In the genomic region with DNA sequence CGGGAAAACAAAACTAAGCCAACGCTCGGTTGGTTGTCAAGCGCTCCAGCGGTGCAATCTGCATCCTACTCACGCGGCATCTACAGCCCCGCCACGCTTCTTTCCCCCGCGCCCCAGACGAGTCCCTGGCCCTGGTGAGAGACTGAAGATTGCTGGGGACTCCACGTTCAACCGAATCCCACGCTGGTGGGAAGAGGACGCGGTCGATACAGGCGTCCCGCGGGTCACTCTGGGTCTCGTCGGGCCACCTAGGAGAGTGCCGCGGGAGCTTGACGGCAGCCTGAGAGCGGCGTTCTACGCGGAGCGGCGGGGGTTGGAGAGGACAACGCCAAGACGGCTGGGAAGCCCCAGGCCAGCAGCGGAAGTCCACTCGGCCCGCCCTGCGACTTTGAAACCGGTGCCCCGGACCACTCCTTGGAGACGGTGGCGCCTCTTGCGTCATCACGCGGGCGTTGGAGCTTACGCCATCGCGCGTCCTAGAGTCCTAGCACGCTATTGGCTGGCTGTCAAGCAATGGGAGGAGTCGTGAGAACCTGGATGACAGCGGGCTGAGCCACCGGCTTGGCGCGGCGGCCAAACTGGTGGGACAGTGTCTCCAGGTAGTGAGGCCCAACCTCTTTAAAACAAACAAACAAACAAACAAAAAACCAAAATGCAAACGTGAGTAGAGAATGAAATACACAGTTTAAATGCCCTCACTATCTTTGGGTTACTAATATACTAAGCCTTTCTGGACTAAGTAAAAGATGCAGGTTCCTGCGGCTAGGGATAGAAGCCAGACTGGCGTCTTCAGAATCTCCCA, we compare ENCODE assay signal across 1 cellular context.
TF ChIP-seq lines count a peak whose summit lies in the region.

A gene (minus strand): TSS at position 367 of the 802 bp plus-strand sequence. CDS start 436 bp downstream, outside the sequence.

TF ChIP-seq in HepG2, 621 proteins besides CTCF, POLR2A, EP300 and RAD21 (continued from another document and continues in another):
- TF ChIP-seq, protein P1, sequence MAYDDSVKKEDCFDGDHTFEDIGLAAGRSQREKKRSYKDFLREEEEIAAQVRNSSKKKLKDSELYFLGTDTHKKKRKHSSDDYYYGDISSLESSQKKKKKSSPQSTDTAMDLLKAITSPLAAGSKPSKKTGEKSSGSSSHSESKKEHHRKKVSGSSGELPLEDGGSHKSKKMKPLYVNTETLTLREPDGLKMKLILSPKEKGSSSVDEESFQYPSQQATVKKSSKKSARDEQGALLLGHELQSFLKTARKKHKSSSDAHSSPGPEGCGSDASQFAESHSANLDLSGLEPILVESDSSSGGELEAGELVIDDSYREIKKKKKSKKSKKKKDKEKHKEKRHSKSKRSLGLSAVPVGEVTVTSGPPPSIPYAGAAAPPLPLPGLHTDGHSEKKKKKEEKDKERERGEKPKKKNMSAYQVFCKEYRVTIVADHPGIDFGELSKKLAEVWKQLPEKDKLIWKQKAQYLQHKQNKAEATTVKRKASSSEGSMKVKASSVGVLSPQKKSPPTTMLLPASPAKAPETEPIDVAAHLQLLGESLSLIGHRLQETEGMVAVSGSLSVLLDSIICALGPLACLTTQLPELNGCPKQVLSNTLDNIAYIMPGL (CRISPR knock-in tag; IDR thresholded peaks at IDR 0.05; ENCODE audit: borderline replicate concordance in 1 of 2, low read depth in 1 of 2) = peak; percentile 59 to 85
- TF ChIP-seq, protein P2, sequence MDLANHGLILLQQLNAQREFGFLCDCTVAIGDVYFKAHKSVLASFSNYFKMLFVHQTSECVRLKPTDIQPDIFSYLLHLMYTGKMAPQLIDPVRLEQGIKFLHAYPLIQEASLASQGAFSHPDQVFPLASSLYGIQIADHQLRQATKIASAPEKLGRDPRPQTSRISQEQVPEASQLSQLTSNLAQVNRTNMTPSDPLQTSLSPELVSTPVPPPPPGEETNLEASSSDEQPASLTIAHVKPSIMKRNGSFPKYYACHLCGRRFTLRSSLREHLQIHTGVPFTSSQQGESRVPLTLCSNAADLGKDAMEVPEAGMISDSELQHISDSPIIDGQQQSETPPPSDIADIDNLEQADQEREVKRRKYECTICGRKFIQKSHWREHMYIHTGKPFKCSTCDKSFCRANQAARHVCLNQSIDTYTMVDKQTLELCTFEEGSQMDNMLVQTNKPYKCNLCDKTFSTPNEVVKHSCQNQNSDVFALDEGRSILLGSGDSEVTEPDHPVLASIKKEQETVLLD (CRISPR knock-in tag; IDR thresholded peaks at IDR 0.05; ENCODE audit: low read depth) = no peak
- TF ChIP-seq ZNF569 (CRISPR knock-in tag; IDR thresholded peaks at IDR 0.05; ENCODE audit: borderline replicate concordance) = no peak
- TF ChIP-seq, protein P3, sequence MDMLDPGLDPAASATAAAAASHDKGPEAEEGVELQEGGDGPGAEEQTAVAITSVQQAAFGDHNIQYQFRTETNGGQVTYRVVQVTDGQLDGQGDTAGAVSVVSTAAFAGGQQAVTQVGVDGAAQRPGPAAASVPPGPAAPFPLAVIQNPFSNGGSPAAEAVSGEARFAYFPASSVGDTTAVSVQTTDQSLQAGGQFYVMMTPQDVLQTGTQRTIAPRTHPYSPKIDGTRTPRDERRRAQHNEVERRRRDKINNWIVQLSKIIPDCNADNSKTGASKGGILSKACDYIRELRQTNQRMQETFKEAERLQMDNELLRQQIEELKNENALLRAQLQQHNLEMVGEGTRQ (IDR thresholded peaks at IDR 0.05; ENCODE audit: low read depth, low read length) = no peak
- TF ChIP-seq, protein P3 (CRISPR knock-in tag; IDR thresholded peaks at IDR 0.05; ENCODE audit: borderline replicate concordance) = no peak
- TF ChIP-seq IRF2 (CRISPR knock-in tag; IDR thresholded peaks at IDR 0.05) = peak; percentile 66
- TF ChIP-seq, protein P4, sequence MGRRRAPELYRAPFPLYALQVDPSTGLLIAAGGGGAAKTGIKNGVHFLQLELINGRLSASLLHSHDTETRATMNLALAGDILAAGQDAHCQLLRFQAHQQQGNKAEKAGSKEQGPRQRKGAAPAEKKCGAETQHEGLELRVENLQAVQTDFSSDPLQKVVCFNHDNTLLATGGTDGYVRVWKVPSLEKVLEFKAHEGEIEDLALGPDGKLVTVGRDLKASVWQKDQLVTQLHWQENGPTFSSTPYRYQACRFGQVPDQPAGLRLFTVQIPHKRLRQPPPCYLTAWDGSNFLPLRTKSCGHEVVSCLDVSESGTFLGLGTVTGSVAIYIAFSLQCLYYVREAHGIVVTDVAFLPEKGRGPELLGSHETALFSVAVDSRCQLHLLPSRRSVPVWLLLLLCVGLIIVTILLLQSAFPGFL (CRISPR knock-in tag; IDR thresholded peaks at IDR 0.05) = no peak
- no peak for TF ChIP-seq ZNF670 (CRISPR knock-in tag; IDR thresholded peaks at IDR 0.05; ENCODE audit: borderline replicate concordance)
- TF ChIP-seq TEAD2 (CRISPR knock-in tag; IDR thresholded peaks at IDR 0.05) = no peak
- no peak for TF ChIP-seq ZNF530 (CRISPR knock-in tag; IDR thresholded peaks at IDR 0.05; ENCODE audit: low read depth)
- TF ChIP-seq, protein P5, sequence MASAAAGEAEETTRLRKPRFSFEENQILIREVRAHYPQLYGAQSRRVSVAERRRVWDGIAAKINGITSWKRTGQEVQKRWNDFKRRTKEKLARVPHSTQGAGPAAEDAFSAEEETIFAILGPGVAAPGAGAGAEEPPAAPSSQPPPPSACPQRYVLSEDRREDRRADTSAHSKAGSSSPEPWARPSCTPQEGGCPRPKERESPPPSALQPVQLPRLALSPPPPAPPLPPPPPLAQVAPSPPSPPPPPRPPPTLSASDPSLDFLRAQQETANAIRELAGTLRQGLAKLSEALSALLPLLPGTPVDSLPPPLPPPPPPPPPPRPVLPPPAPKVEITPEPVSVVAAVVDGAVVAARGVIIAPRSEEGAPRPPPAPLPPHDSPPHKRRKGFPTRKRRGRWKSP (CRISPR knock-in tag; IDR thresholded peaks at IDR 0.05) = peak; percentile 53
- peak; percentile 87 for TF ChIP-seq YEATS2 (CRISPR knock-in tag; IDR thresholded peaks at IDR 0.05; ENCODE audit: borderline replicate concordance)
- TF ChIP-seq, protein P6, sequence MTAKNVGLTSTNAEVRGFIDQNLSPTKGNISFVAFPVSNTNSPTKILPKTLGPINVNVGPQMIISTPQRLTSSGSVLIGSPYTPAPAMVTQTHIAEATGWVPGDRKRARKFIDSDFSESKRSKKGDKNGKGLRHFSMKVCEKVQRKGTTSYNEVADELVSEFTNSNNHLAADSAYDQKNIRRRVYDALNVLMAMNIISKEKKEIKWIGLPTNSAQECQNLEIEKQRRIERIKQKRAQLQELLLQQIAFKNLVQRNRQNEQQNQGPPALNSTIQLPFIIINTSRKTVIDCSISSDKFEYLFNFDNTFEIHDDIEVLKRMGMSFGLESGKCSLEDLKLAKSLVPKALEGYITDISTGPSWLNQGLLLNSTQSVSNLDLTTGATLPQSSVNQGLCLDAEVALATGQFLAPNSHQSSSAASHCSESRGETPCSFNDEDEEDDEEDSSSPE (CRISPR knock-in tag; IDR thresholded peaks at IDR 0.05) = peak; percentile 94
- TF ChIP-seq REL (CRISPR knock-in tag; conservative IDR thresholded peaks at IDR 0.05) = no peak
- TF ChIP-seq SALL2 (CRISPR knock-in tag; IDR thresholded peaks at IDR 0.05) = peak; percentile 67; the same call in 1 of the 2 replicates
- no peak for TF ChIP-seq ZEB1 (IDR thresholded peaks at IDR 0.05; ENCODE audit: insufficient replicate concordance, low read depth)
- TF ChIP-seq, protein P7, sequence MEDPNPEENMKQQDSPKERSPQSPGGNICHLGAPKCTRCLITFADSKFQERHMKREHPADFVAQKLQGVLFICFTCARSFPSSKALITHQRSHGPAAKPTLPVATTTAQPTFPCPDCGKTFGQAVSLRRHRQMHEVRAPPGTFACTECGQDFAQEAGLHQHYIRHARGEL (CRISPR knock-in tag; IDR thresholded peaks at IDR 0.05) = 0 out of 2 replicates have a peak, but pooled peaks have one; percentile 36
- no peak for TF ChIP-seq HOXA7 (CRISPR knock-in tag; IDR thresholded peaks at IDR 0.05)
- TF ChIP-seq, protein P8, sequence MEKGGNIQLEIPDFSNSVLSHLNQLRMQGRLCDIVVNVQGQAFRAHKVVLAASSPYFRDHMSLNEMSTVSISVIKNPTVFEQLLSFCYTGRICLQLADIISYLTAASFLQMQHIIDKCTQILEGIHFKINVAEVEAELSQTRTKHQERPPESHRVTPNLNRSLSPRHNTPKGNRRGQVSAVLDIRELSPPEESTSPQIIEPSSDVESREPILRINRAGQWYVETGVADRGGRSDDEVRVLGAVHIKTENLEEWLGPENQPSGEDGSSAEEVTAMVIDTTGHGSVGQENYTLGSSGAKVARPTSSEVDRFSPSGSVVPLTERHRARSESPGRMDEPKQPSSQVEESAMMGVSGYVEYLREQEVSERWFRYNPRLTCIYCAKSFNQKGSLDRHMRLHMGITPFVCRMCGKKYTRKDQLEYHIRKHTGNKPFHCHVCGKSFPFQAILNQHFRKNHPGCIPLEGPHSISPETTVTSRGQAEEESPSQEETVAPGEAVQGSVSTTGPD (CRISPR knock-in tag; IDR thresholded peaks at IDR 0.05) = no peak
- TF ChIP-seq HCFC1 (IDR thresholded peaks at IDR 0.05; ENCODE audit: low read depth, low read length) = no peak
- TF ChIP-seq KDM5B (CRISPR knock-in tag; IDR thresholded peaks at IDR 0.05; ENCODE audit: borderline replicate concordance) = peak; percentile 93
- TF ChIP-seq NR1H2 (CRISPR knock-in tag; IDR thresholded peaks at IDR 0.05; ENCODE audit: borderline replicate concordance, low read depth) = no peak
- no peak for TF ChIP-seq RBAK (CRISPR knock-in tag; IDR thresholded peaks at IDR 0.05)
- peak; percentile 48; the same call in 1 of the 2 replicates for TF ChIP-seq ZNF143 (CRISPR knock-in tag; IDR thresholded peaks at IDR 0.05)
- TF ChIP-seq ZNF136 (CRISPR knock-in tag; IDR thresholded peaks at IDR 0.05; ENCODE audit: low read depth) = no peak
- TF ChIP-seq, protein P9, sequence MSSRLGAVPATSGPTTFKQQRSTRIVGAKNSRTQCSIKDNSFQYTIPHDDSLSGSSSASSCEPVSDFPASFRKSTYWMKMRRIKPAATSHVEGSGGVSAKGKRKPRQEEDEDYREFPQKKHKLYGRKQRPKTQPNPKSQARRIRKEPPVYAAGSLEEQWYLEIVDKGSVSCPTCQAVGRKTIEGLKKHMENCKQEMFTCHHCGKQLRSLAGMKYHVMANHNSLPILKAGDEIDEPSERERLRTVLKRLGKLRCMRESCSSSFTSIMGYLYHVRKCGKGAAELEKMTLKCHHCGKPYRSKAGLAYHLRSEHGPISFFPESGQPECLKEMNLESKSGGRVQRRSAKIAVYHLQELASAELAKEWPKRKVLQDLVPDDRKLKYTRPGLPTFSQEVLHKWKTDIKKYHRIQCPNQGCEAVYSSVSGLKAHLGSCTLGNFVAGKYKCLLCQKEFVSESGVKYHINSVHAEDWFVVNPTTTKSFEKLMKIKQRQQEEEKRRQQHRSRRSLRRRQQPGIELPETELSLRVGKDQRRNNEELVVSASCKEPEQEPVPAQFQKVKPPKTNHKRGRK (CRISPR knock-in tag; IDR thresholded peaks at IDR 0.05) = no peak
- TF ChIP-seq HNRNPH1 (optimal IDR thresholded peaks at IDR 0.05; ENCODE audit: low read depth, low read length) = no peak
- TF ChIP-seq ZNF256 (CRISPR knock-in tag; conservative IDR thresholded peaks at IDR 0.05) = no peak
- TF ChIP-seq, protein P10, sequence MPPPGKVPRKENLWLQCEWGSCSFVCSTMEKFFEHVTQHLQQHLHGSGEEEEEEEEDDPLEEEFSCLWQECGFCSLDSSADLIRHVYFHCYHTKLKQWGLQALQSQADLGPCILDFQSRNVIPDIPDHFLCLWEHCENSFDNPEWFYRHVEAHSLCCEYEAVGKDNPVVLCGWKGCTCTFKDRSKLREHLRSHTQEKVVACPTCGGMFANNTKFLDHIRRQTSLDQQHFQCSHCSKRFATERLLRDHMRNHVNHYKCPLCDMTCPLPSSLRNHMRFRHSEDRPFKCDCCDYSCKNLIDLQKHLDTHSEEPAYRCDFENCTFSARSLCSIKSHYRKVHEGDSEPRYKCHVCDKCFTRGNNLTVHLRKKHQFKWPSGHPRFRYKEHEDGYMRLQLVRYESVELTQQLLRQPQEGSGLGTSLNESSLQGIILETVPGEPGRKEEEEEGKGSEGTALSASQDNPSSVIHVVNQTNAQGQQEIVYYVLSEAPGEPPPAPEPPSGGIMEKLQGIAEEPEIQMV (CRISPR knock-in tag; IDR thresholded peaks at IDR 0.05; ENCODE audit: low read depth) = peak; percentile 77
- TF ChIP-seq ZNF564 (CRISPR knock-in tag; IDR thresholded peaks at IDR 0.05) = peak; percentile 68; the same call in 1 of the 2 replicates
- TF ChIP-seq, protein P11, sequence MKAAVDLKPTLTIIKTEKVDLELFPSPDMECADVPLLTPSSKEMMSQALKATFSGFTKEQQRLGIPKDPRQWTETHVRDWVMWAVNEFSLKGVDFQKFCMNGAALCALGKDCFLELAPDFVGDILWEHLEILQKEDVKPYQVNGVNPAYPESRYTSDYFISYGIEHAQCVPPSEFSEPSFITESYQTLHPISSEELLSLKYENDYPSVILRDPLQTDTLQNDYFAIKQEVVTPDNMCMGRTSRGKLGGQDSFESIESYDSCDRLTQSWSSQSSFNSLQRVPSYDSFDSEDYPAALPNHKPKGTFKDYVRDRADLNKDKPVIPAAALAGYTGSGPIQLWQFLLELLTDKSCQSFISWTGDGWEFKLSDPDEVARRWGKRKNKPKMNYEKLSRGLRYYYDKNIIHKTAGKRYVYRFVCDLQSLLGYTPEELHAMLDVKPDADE (CRISPR knock-in tag; IDR thresholded peaks at IDR 0.05) = no peak
- TF ChIP-seq MYNN (CRISPR knock-in tag; IDR thresholded peaks at IDR 0.05; ENCODE audit: low read depth) = no peak
